ENCODE assay signal across 9 cellular contexts in genomic region chr6:132648356-132648755, GRCh38. TPM values are rescaled to one million over a fixed set of nuclear protein-coding genes. Genes with fewer than 3 reads are reported as not detected.
DNase-seq lines count a peak whose midpoint lies in the region; ATAC-seq, FAIRE-seq and TF ChIP-seq lines count a peak whose summit lies in the region.
"Had no signal": no experiment of that assay in that cellular context is flagged by ENCODE, and none has a peak within 500 bp of the region (broad histone marks: within the 10 kb centered on the region; RNA-seq: fewer than 3 reads in every experiment).

No MANE protein-coding gene starts in this region.

- H3K36me3 Mint-ChIP-seq in activated T-cell treated with anti-CD3 and anti-CD28 coated beads, Interleukin-2, amount 50 U/mL, for 24 hours (ENCODE audit: low read depth) = no peaks in the 10 kb centered on the region

- H3K36me3 ChIP-seq in keratinocyte (ENCODE audit: control insufficient read depth in 2 of 2, extremely low read depth in 1 of 2, insufficient read depth in 2 of 2, low read length in 2 of 2) (no peaks in the 10 kb centered on the region), left lung (no peaks in the 10 kb centered on the region), spleen (no peaks in the 10 kb centered on the region)

- H3K4me2 ChIP-seq in keratinocyte (ENCODE audit: control insufficient read depth, extremely low read depth, insufficient read depth, low read depth, low read length) = no peak overlapping the region

- H3K27ac ChIP-seq in keratinocyte (ENCODE audit: control insufficient read depth, insufficient read depth, low read length) (no peak overlapping the region), left lung (peak overlapping the region in 1 of 2 donors; percentile 70), spleen (peak overlapping the region in 1 of 8 donors; percentile 82)

- no peaks in the 10 kb centered on the region for H3K9me3 Mint-ChIP-seq in activated T-cell treated with anti-CD3 and anti-CD28 coated beads, Interleukin-2, amount 50 U/mL, for 24 hours

- peaks cover under 1% of the 10 kb centered on the region for H3K27me3 Mint-ChIP-seq in activated T-cell treated with anti-CD3 and anti-CD28 coated beads, Interleukin-2, amount 50 U/mL, for 24 hours

- intact Hi-C loops in left lung (cut with DNase I) (no loop called here), spleen (cut with DNase I; ENCODE audit: low total_unique reads) (no loop called here)

- H3K9ac ChIP-seq in keratinocyte (ENCODE audit: control insufficient read depth, extremely low read depth, insufficient read depth, low read length) = no peak overlapping the region

- peaks cover 5% of the 10 kb centered on the region for H3K4me1 Mint-ChIP-seq in activated T-cell treated with anti-CD3 and anti-CD28 coated beads, Interleukin-2, amount 50 U/mL, for 24 hours (ENCODE audit: low read depth)

- H3K9me1 ChIP-seq in keratinocyte (ENCODE audit: control insufficient read depth, extremely low read depth, insufficient read depth, low read length) = no peaks in the 10 kb centered on the region

- TF ChIP-seq CTCF in keratinocyte (optimal IDR thresholded peaks at IDR 0.05 in 1 of 3, IDR thresholded peaks at IDR 0.05 in 1 of 3, conservative IDR thresholded peaks at IDR 0.05 in 1 of 3; ENCODE audit: extremely low read depth in 1 of 3, insufficient read depth in 2 of 3, low read length in 3 of 3) (no peak), left lung (IDR thresholded peaks at IDR 0.05) (no peak), spleen (IDR thresholded peaks at IDR 0.05 in 8 of 11, conservative IDR thresholded peaks at IDR 0.05 in 3 of 11) (no peak)

- H3K27ac Mint-ChIP-seq in activated T-cell treated with anti-CD3 and anti-CD28 coated beads, Interleukin-2, amount 50 U/mL, for 24 hours = no peak overlapping the region

- no peak overlapping the region for H3K4me3 Mint-ChIP-seq in activated T-cell treated with anti-CD3 and anti-CD28 coated beads, Interleukin-2, amount 50 U/mL, for 24 hours

- H3K27me3 ChIP-seq in keratinocyte (ENCODE audit: control insufficient read depth, extremely low read depth, insufficient read depth, low read length) (no peaks in the 10 kb centered on the region), left lung (no peaks in the 10 kb centered on the region), spleen (replicated peaks in 1 of 7) (no peaks in the 10 kb centered on the region)

- dilution Hi-C loops in keratinocyte (cut with MboI; ENCODE audit: extremely low pct_ligation_motif_present, low sequenced_read_pairs) = no loop called here

- TF ChIP-seq POLR2A in spleen (IDR thresholded peaks at IDR 0.05) = no peak

- H3K4me1 ChIP-seq in keratinocyte (ENCODE audit: control insufficient read depth, extremely low read depth, insufficient read depth, low read length) (no peaks in the 10 kb centered on the region), left lung (peaks cover 0 to 10% of the 10 kb centered on the region in 2 donors), spleen (peaks cover 0 to 12% (median 2%) of the 10 kb centered on the region in 6 donors)

- ATAC-seq in GM18870 (IDR thresholded peaks at IDR 0.05; ENCODE audit: unreplicated experiment) = peak; percentile 88
- ATAC-seq in HG02678 (IDR thresholded peaks at IDR 0.05; ENCODE audit: unreplicated experiment) = peak; percentile 78
- no peak for ATAC-seq in left lung

- peak; percentile 88 for FAIRE-seq in keratinocyte (lab: Jason Lieb, UNC)

- WGBS in spleen, 5 donors = 46 to 59% (median 54%) methylated on average over 2 of the region's 2 CpGs

- no peaks in the 10 kb centered on the region for H3K79me2 ChIP-seq in keratinocyte (ENCODE audit: control insufficient read depth, insufficient read depth, low read length)

- H2AFZ ChIP-seq in keratinocyte (ENCODE audit: control insufficient read depth, low read length) = no peak overlapping the region

- peak; percentile 5 for DNase-seq in NOMO-1 treated with dmso at 0.1 percent for 144 hours (lab: John Stamatoyannopoulos, UW; ENCODE audit: unreplicated experiment)
- DNase-seq in keratinocyte (ENCODE audit: low read depth, low spot score) = peak; percentile 17
- DNase-seq in activated T-cell treated with anti-CD3 and anti-CD28 coated beads, Interleukin-2, amount 50 U/mL, for 24 hours = no peak
- DNase-seq in NCI-H1092 treated with DMSO at 0.1 percent for 48 hours (lab: John Stamatoyannopoulos, UW) = no peak
- no peak for DNase-seq in left lung
- no peak for DNase-seq in spleen

- no peaks in the 10 kb centered on the region for H4K20me1 ChIP-seq in keratinocyte (ENCODE audit: control insufficient read depth, extremely low read depth, insufficient read depth, low read length)

- H3K4me3 ChIP-seq in keratinocyte (ENCODE audit: control insufficient read depth in 2 of 3, extremely low read depth in 1 of 3, insufficient read depth in 2 of 3, low read depth in 1 of 3, low read length in 3 of 3) = no peak overlapping the region
- H3K4me3 ChIP-seq in left lung = no peak overlapping the region
- H3K4me3 ChIP-seq in spleen = no peak overlapping the region

- H3K9me3 ChIP-seq in keratinocyte (ENCODE audit: control insufficient read depth, low read depth, low read length) = no peaks in the 10 kb centered on the region
- no peaks in the 10 kb centered on the region for H3K9me3 ChIP-seq in left lung
- no peaks in the 10 kb centered on the region for H3K9me3 ChIP-seq in spleen

RNA-seq across cellular contexts. Expression of gene TAAR1, which starts 10.6 kb away (rescaled TPM):
- polyA plus RNA-seq in keratinocyte = not detected in 3 replicates
- not detected for polyA plus RNA-seq in keratinocyte (2011; ENCODE audit: low read depth)
- not detected in 2 replicates for polyA plus RNA-seq in keratinocyte (2011; cell fraction: cytosol; rRNA removed)
- not detected in 2 replicates for polyA plus RNA-seq in keratinocyte (2011; cell fraction: nucleus; rRNA removed)
- polyA plus RNA-seq in keratinocyte (2012; ENCODE audit: low replicate concordance) = not detected in 2 replicates
- not detected in 3 replicates for polyA minus RNA-seq in keratinocyte
- not detected for polyA minus RNA-seq in keratinocyte (2011; cell fraction: cytosol; rRNA and poly(A)+ RNA removed)
- polyA minus RNA-seq in keratinocyte (2011; cell fraction: nucleus; rRNA and poly(A)+ RNA removed) = not detected in 2 replicates
- not detected for total RNA-seq in left lung
- under 1 TPM in 1 of 7 donors, not detected in 6; 0.37 TPM for total RNA-seq in spleen
- polyA plus RNA-seq in spleen = not detected
- total RNA-seq: urinary bladder had no signal
- polyA plus RNA-seq: urinary bladder had no signal

RNA-seq across cellular contexts. Expression of gene TAAR2, which starts 24.3 kb away (rescaled TPM):
- polyA plus RNA-seq in keratinocyte = not detected in 3 replicates
- polyA plus RNA-seq in keratinocyte (2011; ENCODE audit: low read depth) = not detected
- not detected in 2 replicates for polyA plus RNA-seq in keratinocyte (2011; cell fraction: cytosol; rRNA removed)
- not detected in 2 replicates for polyA plus RNA-seq in keratinocyte (2011; cell fraction: nucleus; rRNA removed)
- polyA plus RNA-seq in keratinocyte (2012; ENCODE audit: low replicate concordance) = not detected in 2 replicates
- not detected in 3 replicates for polyA minus RNA-seq in keratinocyte
- polyA minus RNA-seq in keratinocyte (2011; cell fraction: cytosol; rRNA and poly(A)+ RNA removed) = not detected
- not detected in 2 replicates for polyA minus RNA-seq in keratinocyte (2011; cell fraction: nucleus; rRNA and poly(A)+ RNA removed)
- total RNA-seq in left lung = not detected
- total RNA-seq in spleen = not detected
- polyA plus RNA-seq in spleen = not detected
- total RNA-seq: urinary bladder had no signal
- polyA plus RNA-seq: urinary bladder had no signal

RNA-seq across cellular contexts. Expression of gene TAAR5, which starts 58.8 kb away (rescaled TPM):
- polyA plus RNA-seq in keratinocyte (not detected in 3 replicates), spleen (under 1 TPM in 1 of 3 donors, not detected in 2; 0.10 TPM)
- not detected for polyA plus RNA-seq in keratinocyte (2011; ENCODE audit: low read depth)
- polyA plus RNA-seq in keratinocyte (2011; cell fraction: cytosol; rRNA removed) = not detected in 2 replicates
- not detected in 2 replicates for polyA plus RNA-seq in keratinocyte (2011; cell fraction: nucleus; rRNA removed)
- polyA plus RNA-seq in keratinocyte (2012; ENCODE audit: low replicate concordance) = not detected in 2 replicates
- polyA minus RNA-seq in keratinocyte = not detected in 3 replicates
- polyA minus RNA-seq in keratinocyte (2011; cell fraction: cytosol; rRNA and poly(A)+ RNA removed) = not detected
- polyA minus RNA-seq in keratinocyte (2011; cell fraction: nucleus; rRNA and poly(A)+ RNA removed) = not detected in 2 replicates
- total RNA-seq in left lung (not detected), spleen (not detected)
- total RNA-seq: urinary bladder had no signal
- polyA plus RNA-seq: urinary bladder had no signal

Comparison
In these comparisons a context has a peak if more than half of its experiments do, and no peak if none do; other contexts are left out.
1. DNase-seq: peak in NOMO-1 treated with dmso at 0.1 percent for 144 hours (single experiment) and keratinocyte (single experiment); none in activated T-cell treated with anti-CD3 and anti-CD28 coated beads, Interleukin-2, amount 50 U/mL, for 24 hours (single experiment), NCI-H1092 treated with DMSO at 0.1 percent for 48 hours (single experiment), left lung (0 of 2) and spleen (single experiment).